In genomic region chr12:45205165-45205825, GRCh38 we compare ENCODE assay signal across 12 cellular contexts. TPM values are rescaled to one million over a fixed set of nuclear protein-coding genes. Genes with fewer than 3 reads are reported as not detected.
A peak's percentile ranks its signal among the peaks of the same experiment; 100 is the strongest.
DNase-seq lines count a peak whose midpoint lies in the region; ATAC-seq and TF ChIP-seq lines count a peak whose summit lies in the region.
"Had no signal": no experiment of that assay in that cellular context is flagged by ENCODE, and none has a peak within 500 bp of the region (broad histone marks: within the 10 kb centered on the region; RNA-seq: fewer than 3 reads in every experiment).

No MANE protein-coding gene starts in this region.

- intact Hi-C loops in right lobe of liver (cut with DNase I), result no loop called here
- intact Hi-C loops in right cardiac atrium (cut with DNase I), result no loop called here

- H3K36me3 ChIP-seq in right lobe of liver, result no peaks in the 10 kb centered on the region
- H3K36me3 ChIP-seq: esophagus squamous epithelium had no signal

- H3K27me3 ChIP-seq in right lobe of liver (no peaks in the 10 kb centered on the region), right cardiac atrium (ENCODE audit: control insufficient read depth, insufficient read depth) (no peaks in the 10 kb centered on the region)
- H3K27me3 ChIP-seq: esophagus squamous epithelium had no signal

- peaks cover 0 to 51% (median 14%) of the 10 kb centered on the region in 4 donors for H3K4me1 ChIP-seq in right lobe of liver
- no peaks in the 10 kb centered on the region for H3K4me1 ChIP-seq in right cardiac atrium (ENCODE audit: control insufficient read depth, insufficient read depth, low read length)
- H3K4me1 ChIP-seq: esophagus squamous epithelium had no signal

- H3K9me3 ChIP-seq in right lobe of liver, result no peaks in the 10 kb centered on the region
- no peaks in the 10 kb centered on the region for H3K9me3 ChIP-seq in right cardiac atrium (ENCODE audit: control insufficient read depth, low read length)
- H3K9me3 ChIP-seq: Caco-2, esophagus squamous epithelium had no signal

- DNase-seq in right lobe of liver, result no peak
- no peak for DNase-seq in AG08396 (ENCODE audit: low spot score)
- no peak for DNase-seq in LoVo (ENCODE audit: low spot score)
- DNase-seq in right cardiac atrium, result no peak
- DNase-seq in GF-D8 (lab: John Stamatoyannopoulos, UW), result no peak
- DNase-seq: Caco-2; esophagus squamous epithelium; NCI-H2029; stimulated activated CD4-positive, alpha-beta T cell treated with anti-CD3 and anti-CD28 coated beads, Interleukin-4, amount 100 ng/mL, for 1 hour had no signal

- TF ChIP-seq POLR2A in right lobe of liver (IDR thresholded peaks at IDR 0.05), result no peak

- no peak for TF ChIP-seq CTCF in right lobe of liver (IDR thresholded peaks at IDR 0.05)

- no peak overlapping the region for H3K4me3 ChIP-seq in right lobe of liver
- H3K4me3 ChIP-seq in right cardiac atrium (ENCODE audit: low read length), result no peak overlapping the region
- H3K4me3 ChIP-seq: esophagus squamous epithelium had no signal

- 76% methylated on average over 3 of the region's 4 CpGs for WGBS in right lobe of liver (ENCODE audit: insufficient coverage, low coverage, low lambda C conversion rate, missing lambda C conversion rate)
- WGBS in right cardiac atrium, result 86% methylated on average over 4 of the region's 4 CpGs

- H3K27ac ChIP-seq in right lobe of liver (peak overlapping the region in 2 of 3 donors; percentile 23 to 58), right cardiac atrium (ENCODE audit: low read length) (no peak overlapping the region)

- ATAC-seq in GM18907 (IDR thresholded peaks at IDR 0.05; ENCODE audit: unreplicated experiment) (peak; percentile 82), GM21825 (IDR thresholded peaks at IDR 0.05; ENCODE audit: unreplicated experiment) (peak; percentile 68), HG03442 (IDR thresholded peaks at IDR 0.05; ENCODE audit: unreplicated experiment) (peak; percentile 81), right lobe of liver (peak in 2 of 4 donors; percentile 2 to 20), right cardiac atrium (no peak)

RNA-seq across cellular contexts. Expression of gene ANO6, which starts 10.6 kb away (rescaled TPM):
- total RNA-seq in right lobe of liver, result 10 to 100 TPM; 41.8 to 78.5 (median 48.9) TPM
- 10 to 100 TPM; 42.2 to 51.0 (median 47.5) TPM for total RNA-seq in right cardiac atrium
- polyA plus RNA-seq in right cardiac atrium, result 14.4 TPM

Comparison
In these comparisons a context has a peak if more than half of its experiments do, and no peak if none do; other contexts are left out.
1. ATAC-seq: peak in GM18907 (single experiment), GM21825 (single experiment) and HG03442 (single experiment); none in right cardiac atrium (0 of 2).